In the genomic region with DNA sequence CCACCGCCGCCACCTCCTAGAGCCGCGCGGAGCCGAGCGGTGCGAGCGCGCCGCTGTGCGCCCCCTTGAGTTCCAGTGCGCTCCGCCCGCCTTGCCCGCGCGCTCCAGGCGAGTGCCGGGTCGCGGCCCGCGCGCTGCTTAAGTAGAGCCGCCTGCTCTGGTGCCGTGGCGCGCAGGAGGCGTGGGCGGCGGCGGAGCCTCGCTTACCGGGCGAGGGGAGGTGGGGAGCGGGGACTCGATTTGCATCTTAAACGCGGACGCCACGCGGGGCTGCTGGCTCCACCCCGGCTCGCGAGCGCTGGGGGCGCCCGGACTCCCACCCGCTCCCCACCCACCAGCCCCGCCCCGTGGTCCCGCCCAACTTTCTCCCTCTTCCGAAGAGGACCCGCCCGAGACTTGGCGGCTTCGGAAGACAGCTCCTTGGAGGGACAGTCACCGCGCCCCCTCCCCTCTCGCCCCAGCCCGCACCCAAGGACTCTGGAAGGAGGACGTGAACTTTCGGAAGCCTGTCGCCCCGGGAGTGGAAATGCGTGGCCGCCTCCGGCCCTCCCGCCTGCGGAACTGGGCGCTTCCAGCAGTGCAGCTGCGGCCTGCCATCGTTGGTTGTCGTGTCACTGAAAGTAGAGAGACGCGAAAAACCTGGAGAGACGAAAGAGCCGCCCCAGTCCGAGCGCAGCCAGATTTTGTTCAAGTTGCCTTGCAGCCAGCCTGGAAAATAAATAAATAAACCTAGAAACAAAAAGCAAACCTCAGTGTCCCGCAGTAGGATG, we compare ENCODE assay signal across 8 cellular contexts. TPM values are rescaled to one million over a fixed set of nuclear protein-coding genes. Genes with fewer than 3 reads are reported as not detected.
A peak's percentile ranks its signal among the peaks of the same experiment; 100 is the strongest.
DNase-seq lines count a peak whose midpoint lies in the region; ATAC-seq and TF ChIP-seq lines count a peak whose summit lies in the region.

TSS of gene KCTD12 (minus strand) at position 114 of the 770 bp plus-strand sequence. CDS start 257 bp downstream, outside the sequence.

- peak within 1 kb of the TSS; percentile 91 for H3K4me3 Mint-ChIP-seq in neural progenitor cell

- H3K27ac ChIP-seq in HL-60 (replicated peaks) (peak within 1 kb of the TSS; percentile 38), RWPE1 (peak within 1 kb of the TSS; percentile 91), neural progenitor cell (no peak within 1 kb of the TSS), stomach (peak within 1 kb of the TSS; percentile 83 to 91 (median 87))

- H3F3A ChIP-seq in neural progenitor cell (ENCODE audit: low read depth), result peaks cover 25% of the 10 kb centered on the region

- TF ChIP-seq CTCF in HL-60 (IDR thresholded peaks at IDR 0.05; ENCODE audit: insufficient read depth, low read length) (no peak), RWPE1 (conservative IDR thresholded peaks at IDR 0.05; ENCODE audit: low read depth) (peak; percentile 34), foreskin fibroblast (IDR thresholded peaks at IDR 0.05; ENCODE audit: low read depth, low read length) (no peak), neural progenitor cell (IDR thresholded peaks at IDR 0.05) (peak; percentile 51), stomach (IDR thresholded peaks at IDR 0.05) (peak in 3 of 7 experiments; percentile 7 to 47 (median 8))

- 0 to 1% (median 1%) methylated on average over 27 to 82 of the region's 82 CpGs for WGBS in stomach, 5 donors

- H3K4me1 ChIP-seq in neural progenitor cell, result peaks cover 14% of the 10 kb centered on the region
- H3K4me1 ChIP-seq in stomach, result peaks cover 12 to 47% (median 35%) of the 10 kb centered on the region in 4 donors

- H3K27me3 ChIP-seq in HL-60 (ENCODE audit: insufficient read depth, poor library complexity, severe bottlenecking), result peaks cover 31% of the 10 kb centered on the region
- H3K27me3 ChIP-seq in neural progenitor cell, result peaks cover 83% of the 10 kb centered on the region
- H3K27me3 ChIP-seq in stomach, result no peaks in the 10 kb centered on the region

- H4K20me1 ChIP-seq in neural progenitor cell (ENCODE audit: low read depth), result peaks cover 4% of the 10 kb centered on the region

- no peak for TF ChIP-seq EP300 in stomach (IDR thresholded peaks at IDR 0.05)

- no peaks in the 10 kb centered on the region for H3K9me3 Mint-ChIP-seq in neural progenitor cell

- ATAC-seq in GM19463 (IDR thresholded peaks at IDR 0.05; ENCODE audit: unreplicated experiment), result peak; percentile 65

- H3K9ac ChIP-seq in neural progenitor cell, result no peak within 1 kb of the TSS

- POLR2A ChIA-PET in RWPE1 (lab: Yijun Ruan, JAX; ENCODE audit: low non-redundant PET), result no interaction called here

- H3K36me3 Mint-ChIP-seq in neural progenitor cell, result no peaks in the 10 kb centered on the region

- H3K4me1 Mint-ChIP-seq in neural progenitor cell, result peaks cover 18% of the 10 kb centered on the region

- H3K4me2 ChIP-seq in neural progenitor cell, result peak within 1 kb of the TSS; percentile 99

- peak; percentile 67 for DNase-seq in COR-L47 (lab: John Stamatoyannopoulos, UW)
- peak in 1 of 2 experiments; percentile 60 for DNase-seq in HL-60 (ENCODE audit: low read depth in 1 of 2, low spot score in 1 of 2)
- DNase-seq in RWPE1 (ENCODE audit: low spot score), result peak; percentile 31
- peak; percentile 57 for DNase-seq in activated gamma-delta T cell treated with Interleukin-2 at 50 U/mL for 16 hours
- peak; percentile 86 to 95 for DNase-seq in foreskin fibroblast
- DNase-seq in neural progenitor cell (ENCODE audit: low spot score), result peak; percentile 93
- DNase-seq in stomach, result peak; percentile 76

- no peak for TF ChIP-seq POLR2A in stomach (IDR thresholded peaks at IDR 0.05)

- H3K79me2 ChIP-seq in neural progenitor cell (ENCODE audit: low read depth), result no peaks in the 10 kb centered on the region

- CTCF ChIA-PET in RWPE1 (lab: Yijun Ruan, JAX), result interaction anchor here (0.6 to 2.0 kb wide), 4 partner anchors 38 to 219 kb away, joined by 3 to 9 read pairs (median 4); no protein-coding TSS in a partner anchor

- intact Hi-C loops in stomach (cut with DNase I; ENCODE audit: low total_unique reads), result no loop called here

- peak within 1 kb of the TSS; percentile 99 for H2AFZ ChIP-seq in neural progenitor cell (replicated peaks)

- peaks cover 20% of the 10 kb centered on the region for H3K27me3 Mint-ChIP-seq in neural progenitor cell (ENCODE audit: insufficient read depth, low read depth)

- H3K9me3 ChIP-seq in neural progenitor cell (ENCODE audit: low read depth) (no peaks in the 10 kb centered on the region), stomach (no peaks in the 10 kb centered on the region)

- H3K36me3 ChIP-seq in neural progenitor cell, result no peaks in the 10 kb centered on the region
- H3K36me3 ChIP-seq in stomach, result no peaks in the 10 kb centered on the region

- H3K27ac Mint-ChIP-seq in neural progenitor cell, result no peak within 1 kb of the TSS

- H3K4me3 ChIP-seq in HL-60 (replicated peaks; ENCODE audit: insufficient read depth, low read length), result peak within 1 kb of the TSS; percentile 74
- H3K4me3 ChIP-seq in foreskin fibroblast (ENCODE audit: low read depth in 1 of 2, low read length in 2 of 2), result peak within 1 kb of the TSS; percentile 57 to 73
- peak within 1 kb of the TSS; percentile 68 for H3K4me3 ChIP-seq in neural progenitor cell
- H3K4me3 ChIP-seq in stomach, result peak within 1 kb of the TSS; percentile 57 to 82 (median 65)

RNA-seq across cellular contexts. Expression of gene KCTD12, which starts in this region (rescaled TPM):
- total RNA-seq in neural progenitor cell (ENCODE audit: low replicate concordance) (1.9 TPM in 2 replicates), stomach (100 to 1,000 TPM in 1 of 5 donors, 10 to 100 TPM in 4; 13.3 to 115 (median 63.6) TPM)
- polyA plus RNA-seq in stomach, result 10 to 100 TPM in 2 of 3 donors, 1 to 10 TPM in 1; 9.5 to 18.6 (median 18.6) TPM

Comparison
In these comparisons a context has a peak if more than half of its experiments do, and no peak if none do; other contexts are left out.
1. CTCF ChIP-seq: peak in RWPE1 (single experiment) and neural progenitor cell (single experiment); none in HL-60 (single experiment) and foreskin fibroblast (single experiment).
2. Peak in every context shown above with its lines, with median percentiles within 50 percentile points of each other: H3K4me3 ChIP-seq.